Comparison of ENCODE assay signal across 5 cellular contexts in the genomic region with DNA sequence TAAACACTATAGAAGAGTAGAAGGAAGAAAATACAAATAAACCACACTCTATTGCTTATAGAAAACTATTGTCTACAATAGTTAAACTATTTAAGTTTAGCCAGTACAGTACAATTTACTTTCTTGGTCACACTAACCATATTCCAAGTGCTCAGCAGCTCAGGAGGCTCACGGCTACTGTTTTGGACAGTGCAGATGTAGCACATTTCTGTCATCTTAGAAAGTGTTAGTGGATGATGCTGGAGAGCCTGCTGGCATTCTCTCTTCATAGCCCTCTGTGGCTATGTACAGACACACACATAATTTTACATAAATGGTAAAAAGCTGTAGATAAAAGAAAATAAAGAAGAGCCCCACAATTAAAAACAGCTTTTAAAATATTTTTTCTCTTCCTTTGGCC.
"Had no signal": no experiment of that assay in that cellular context is flagged by ENCODE, and none has a peak within 500 bp of the region (broad histone marks: within the 10 kb centered on the region; RNA-seq: fewer than 3 reads in every experiment).

No MANE protein-coding gene starts in this region.

- H3K4me3 ChIP-seq: K562 had no signal

- DNase-seq: IMR-90, KBM-7 had no signal

- H3K27ac ChIP-seq: HL-60 had no signal

- ATAC-seq: HepG2, K562 had no signal
